In genomic region chr1:210280221-210280620, GRCh38 we compare ENCODE assay signal across 29 cellular contexts. TPM values are rescaled to one million over a fixed set of nuclear protein-coding genes. Genes with fewer than 3 reads are reported as not detected.
"Had no signal": no experiment of that assay in that cellular context is flagged by ENCODE, and none has a peak within 500 bp of the region (broad histone marks: within the 10 kb centered on the region; RNA-seq: fewer than 3 reads in every experiment).

No MANE protein-coding gene starts in this region.

- DNase-seq: natural killer cell; occipital lobe; ovary; posterior cingulate gyrus; psoas muscle; right cardiac atrium; spleen; stimulated activated CD4-positive, alpha-beta T cell treated with anti-CD3 and anti-CD28 coated beads, Interleukin-12 subunit alpha, Interleukin-12 subunit beta, amount 100 ng/mL, for 4 hours; stimulated activated CD4-positive, alpha-beta T cell treated with anti-CD3 and anti-CD28 coated beads, Interleukin-1b, Interleukin-23, amount 100 ng/mL, for 48 hours; stimulated activated CD4-positive, alpha-beta T cell treated with anti-CD3 and anti-CD28 coated beads, Interleukin-4, amount 100 ng/mL, for 1 hour; stimulated activated CD4-positive, alpha-beta T cell treated with anti-CD3 and anti-CD28 coated beads, Interleukin-4, amount 100 ng/mL, for 4 hours; stimulated activated CD8-positive, alpha-beta memory T cell treated with anti-CD3 and anti-CD28 coated beads, Interleukin-4, amount 100 ng/mL, for 48 hours; stimulated activated naive CD4-positive, alpha-beta T cell; stomach; thyroid gland; upper lobe of left lung had no signal

- H3K27ac Mint-ChIP-seq: natural killer cell; nephron; neural progenitor cell; progenitor cell of endocrine pancreas; stimulated activated memory B cell treated with anti-CD40 and anti-IgM and Interleukin-4, amounts not matched to agents 10 μg/mL and 1 μg/mL and 100 μg/mL, for 72 hours; stimulated activated naive CD8-positive, alpha-beta T cell treated with anti-CD3 and anti-CD28 coated beads, Interleukin-15, Interleukin-2, amounts not matched to agents 100 ng/mL and 50 ng/mL, for 24 hours had no signal

- H3K4me1 ChIP-seq: neural progenitor cell, parathyroid adenoma, psoas muscle, spleen, stomach, thyroid gland, tibial nerve, upper lobe of left lung, vagina had no signal

- H3K36me3 Mint-ChIP-seq: natural killer cell; neural progenitor cell; stimulated activated memory B cell treated with anti-CD40 and anti-IgM and Interleukin-4, amounts not matched to agents 10 μg/mL and 1 μg/mL and 100 μg/mL, for 72 hours had no signal

- H3K27ac ChIP-seq: neural progenitor cell, ovary, parathyroid adenoma, psoas muscle, skin epidermis, spleen, stomach, thoracic aorta, thyroid gland, tibial nerve, upper lobe of left lung, vagina had no signal

- H3K4me3 Mint-ChIP-seq: natural killer cell; nephron; neural progenitor cell; stimulated activated memory B cell treated with anti-CD40 and anti-IgM and Interleukin-4, amounts not matched to agents 10 μg/mL and 1 μg/mL and 100 μg/mL, for 72 hours; stimulated activated naive CD8-positive, alpha-beta T cell treated with anti-CD3 and anti-CD28 coated beads, Interleukin-15, Interleukin-2, amounts not matched to agents 100 ng/mL and 50 ng/mL, for 24 hours had no signal

- H3K9me3 ChIP-seq: thyroid gland had no signal

- H3K4me3 ChIP-seq: neural progenitor cell, ovary, psoas muscle, skin epidermis, smooth muscle cell, spleen, stomach, thoracic aorta, thyroid gland, tibial nerve, upper lobe of left lung, vagina had no signal

- H3K27me3 ChIP-seq: neural progenitor cell, ovary, stomach, thyroid gland, tibial nerve, upper lobe of left lung, vagina had no signal

- ATAC-seq: natural killer cell; psoas muscle; right cardiac atrium; sciatic nerve; stimulated activated memory B cell treated with anti-CD40 and anti-IgM and Interleukin-4, amounts not matched to agents 10 μg/mL and 1 μg/mL and 100 μg/mL, for 72 hours had no signal

- H2AFZ ChIP-seq: neural progenitor cell, parathyroid adenoma had no signal

- H3K36me3 ChIP-seq: neural progenitor cell, ovary, spleen, stomach, thoracic aorta, thyroid gland, tibial nerve, upper lobe of left lung, vagina had no signal

- H3K9ac ChIP-seq: neural progenitor cell, parathyroid adenoma had no signal

- H3K4me1 Mint-ChIP-seq: natural killer cell; nephron; neural progenitor cell; stimulated activated memory B cell treated with anti-CD40 and anti-IgM and Interleukin-4, amounts not matched to agents 10 μg/mL and 1 μg/mL and 100 μg/mL, for 72 hours had no signal

- FAIRE-seq: urothelium cell line had no signal

- H3K4me2 ChIP-seq: neural progenitor cell, smooth muscle cell had no signal

- H3K79me2 ChIP-seq: parathyroid adenoma had no signal

RNA-seq across cellular contexts. Expression of gene SERTAD4, which starts 47.6 kb away (rescaled TPM):
- total RNA-seq: natural killer cell had no signal
